In the genomic region with DNA sequence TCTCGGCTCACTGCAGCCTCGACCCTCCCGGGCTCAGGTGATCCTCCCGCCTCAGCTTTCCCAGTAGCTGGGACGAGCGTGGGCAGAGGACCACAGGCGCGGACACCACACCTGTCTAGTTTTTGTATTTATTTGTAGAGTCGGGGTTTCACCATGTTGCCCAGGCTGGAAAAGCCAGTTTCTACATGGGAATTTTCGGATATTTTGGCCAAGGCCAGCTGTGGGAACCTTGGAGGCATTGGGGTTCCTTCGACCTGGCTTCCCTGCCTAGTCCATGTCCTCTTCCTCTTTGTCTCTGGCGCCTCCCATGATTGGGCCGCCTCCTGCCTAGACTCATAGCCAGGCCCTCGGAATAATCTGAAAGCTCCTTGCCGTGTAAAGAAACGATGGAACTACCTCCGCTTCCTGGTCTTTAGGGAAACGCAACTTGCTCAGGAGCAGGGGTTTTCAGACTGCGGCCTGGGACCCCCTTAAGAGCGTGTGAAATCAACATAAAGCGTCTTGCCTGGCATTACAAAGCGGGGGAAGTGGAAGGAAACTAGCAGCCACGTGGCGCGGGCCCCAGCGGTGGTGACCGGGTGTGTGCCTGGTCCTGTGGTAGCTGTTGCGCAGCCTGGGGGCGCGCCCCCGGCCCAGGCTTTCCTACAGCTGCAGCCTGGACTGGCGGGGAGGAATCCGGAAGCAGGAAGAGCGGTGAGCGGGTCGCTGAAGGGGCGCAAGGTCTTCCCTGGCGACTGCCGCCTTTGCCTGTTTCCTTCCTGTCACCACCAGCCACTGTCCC, we compare ENCODE assay signal across 8 cellular contexts. TPM values are rescaled to one million over a fixed set of nuclear protein-coding genes. Genes with fewer than 3 reads are reported as not detected.
DNase-seq lines count a peak whose midpoint lies in the region; ATAC-seq, FAIRE-seq and TF ChIP-seq lines count a peak whose summit lies in the region.

No MANE protein-coding gene starts in this region.

- no peaks in the 10 kb centered on the region for H3K9me3 Mint-ChIP-seq in T-helper 1 cell treated with Interleukin-12 subunit alpha and Interleukin-12 subunit beta and Interleukin-4 antibody, amounts not matched to agents 30 μg/mL and 1 μg/mL, for 36 hours
- no peaks in the 10 kb centered on the region for H3K9me3 Mint-ChIP-seq in astrocyte (ENCODE audit: unreplicated experiment)

- TF ChIP-seq POLR2A in GM18505 (IDR thresholded peaks at IDR 0.05; ENCODE audit: borderline replicate concordance, extremely low read depth, insufficient read depth, insufficient read length): peak; percentile 38

- H3K4me2 ChIP-seq in astrocyte (ENCODE audit: low read length): peak overlapping the region; percentile 96

- no peak for TF ChIP-seq CTCF in astrocyte (IDR thresholded peaks at IDR 0.05; ENCODE audit: insufficient read depth, low read depth, low read length)

- peaks cover 28% of the 10 kb centered on the region for H3K36me3 ChIP-seq in astrocyte (ENCODE audit: insufficient read depth, low read length)
- peaks cover 5% of the 10 kb centered on the region in 2 donors for H3K36me3 ChIP-seq in small intestine (ENCODE audit: control insufficient read depth in 2 of 2, insufficient read depth in 2 of 2, low read length in 2 of 2)

- peak overlapping the region; percentile 88 for H3K4me3 Mint-ChIP-seq in T-helper 1 cell treated with Interleukin-12 subunit alpha and Interleukin-12 subunit beta and Interleukin-4 antibody, amounts not matched to agents 30 μg/mL and 1 μg/mL, for 36 hours
- H3K4me3 Mint-ChIP-seq in astrocyte (ENCODE audit: unreplicated experiment): peak overlapping the region; percentile 79

- H3K4me1 ChIP-seq in astrocyte (ENCODE audit: insufficient read depth, low read length): peaks cover 31% of the 10 kb centered on the region
- H3K4me1 ChIP-seq in small intestine (ENCODE audit: control insufficient read depth in 2 of 2, insufficient read depth in 1 of 2, low read depth in 1 of 2, low read length in 1 of 2): peaks cover 3 to 4% of the 10 kb centered on the region in 2 donors

- WGBS in small intestine, 3 donors: 33 to 49% (median 35%) methylated on average over 36 to 39 of the region's 39 CpGs

- H3K4me1 Mint-ChIP-seq in T-helper 1 cell treated with Interleukin-12 subunit alpha and Interleukin-12 subunit beta and Interleukin-4 antibody, amounts not matched to agents 30 μg/mL and 1 μg/mL, for 36 hours (ENCODE audit: low read depth): peaks cover 37% of the 10 kb centered on the region
- peaks cover 22% of the 10 kb centered on the region for H3K4me1 Mint-ChIP-seq in astrocyte (ENCODE audit: low read depth, unreplicated experiment)

- no peaks in the 10 kb centered on the region for H3K27me3 Mint-ChIP-seq in T-helper 1 cell treated with Interleukin-12 subunit alpha and Interleukin-12 subunit beta and Interleukin-4 antibody, amounts not matched to agents 30 μg/mL and 1 μg/mL, for 36 hours (ENCODE audit: low read depth)
- no peaks in the 10 kb centered on the region for H3K27me3 Mint-ChIP-seq in astrocyte (ENCODE audit: low read depth, unreplicated experiment)

- H3K79me2 ChIP-seq in astrocyte (ENCODE audit: insufficient read depth, low read length): peaks cover 41% of the 10 kb centered on the region

- peak overlapping the region; percentile 64 for H2AFZ ChIP-seq in astrocyte (ENCODE audit: low read depth, low read length)

- H3K27me3 ChIP-seq in astrocyte (ENCODE audit: insufficient read depth, low read length) (no peaks in the 10 kb centered on the region), small intestine (ENCODE audit: control insufficient read depth in 2 of 2, insufficient read depth in 2 of 2, low read length in 2 of 2) (no peaks in the 10 kb centered on the region)

- peaks cover 32% of the 10 kb centered on the region for H3K36me3 Mint-ChIP-seq in T-helper 1 cell treated with Interleukin-12 subunit alpha and Interleukin-12 subunit beta and Interleukin-4 antibody, amounts not matched to agents 30 μg/mL and 1 μg/mL, for 36 hours (ENCODE audit: low read depth)
- H3K36me3 Mint-ChIP-seq in astrocyte (ENCODE audit: low read depth, unreplicated experiment): peaks cover 14% of the 10 kb centered on the region

- peak overlapping the region; percentile 97 for H3K9ac ChIP-seq in astrocyte (ENCODE audit: low read length)

- no peak for ATAC-seq in GM18505 (IDR thresholded peaks at IDR 0.05; ENCODE audit: unreplicated experiment)

- H3K27ac Mint-ChIP-seq in T-helper 1 cell treated with Interleukin-12 subunit alpha and Interleukin-12 subunit beta and Interleukin-4 antibody, amounts not matched to agents 30 μg/mL and 1 μg/mL, for 36 hours: peak overlapping the region; percentile 87
- H3K27ac Mint-ChIP-seq in astrocyte (ENCODE audit: unreplicated experiment): peak overlapping the region; percentile 62

- H3K4me3 ChIP-seq in astrocyte (ENCODE audit: insufficient read depth, low read depth, low read length) (peak overlapping the region; percentile 73), iPS-11a (ENCODE audit: low read depth, low read length) (peak overlapping the region; percentile 67), small intestine (ENCODE audit: low read depth in 1 of 2, low read length in 2 of 2) (peak overlapping the region in 1 of 2 donors; percentile 88)

- H3K9me3 ChIP-seq in astrocyte (ENCODE audit: insufficient read depth, low read depth, low read length) (no peaks in the 10 kb centered on the region), small intestine (ENCODE audit: control insufficient read depth, low read depth) (no peaks in the 10 kb centered on the region)

- FAIRE-seq in astrocyte (lab: Jason Lieb, UNC): no peak
- no peak for FAIRE-seq in small intestine (lab: Jason Lieb, UNC)

- H3K27ac ChIP-seq in astrocyte (ENCODE audit: low read depth, low read length) (no peak overlapping the region), small intestine (ENCODE audit: low read depth in 1 of 2, low read length in 1 of 2) (peak overlapping the region; percentile 92 to 98)

- peaks cover 33% of the 10 kb centered on the region for H4K20me1 ChIP-seq in astrocyte (ENCODE audit: insufficient read depth, low read length)

- DNase-seq in astrocyte (ENCODE audit: low read depth) (no peak), small intestine (peak; percentile 59), T1000 (lab: John Stamatoyannopoulos, UW) (no peak), A172 (ENCODE audit: low spot score) (no peak), COR-L47 (lab: John Stamatoyannopoulos, UW) (no peak)

RNA-seq across cellular contexts. Expression of a gene that starts 1.4 kb away (rescaled TPM):
- total RNA-seq in astrocyte: 352 and 428 TPM in 2 replicates
- polyA plus RNA-seq in small intestine: 100 to 1,000 TPM; 169 to 426 (median 185) TPM
- 404 and 642 TPM in 2 replicates for total RNA-seq in A172 (2014; rRNA removed; shearing (Covaris generic))

RNA-seq across cellular contexts. Expression of a gene that starts 51.5 kb away (rescaled TPM):
- 22.4 and 23.6 TPM in 2 replicates for total RNA-seq in astrocyte
- 10 to 100 TPM; 14.6 to 33.1 (median 23.0) TPM for polyA plus RNA-seq in small intestine
- 10.9 and 14.8 TPM in 2 replicates for total RNA-seq in A172 (2014; rRNA removed; shearing (Covaris generic))
